ENCODE assay signal across 16 cellular contexts in the genomic region with DNA sequence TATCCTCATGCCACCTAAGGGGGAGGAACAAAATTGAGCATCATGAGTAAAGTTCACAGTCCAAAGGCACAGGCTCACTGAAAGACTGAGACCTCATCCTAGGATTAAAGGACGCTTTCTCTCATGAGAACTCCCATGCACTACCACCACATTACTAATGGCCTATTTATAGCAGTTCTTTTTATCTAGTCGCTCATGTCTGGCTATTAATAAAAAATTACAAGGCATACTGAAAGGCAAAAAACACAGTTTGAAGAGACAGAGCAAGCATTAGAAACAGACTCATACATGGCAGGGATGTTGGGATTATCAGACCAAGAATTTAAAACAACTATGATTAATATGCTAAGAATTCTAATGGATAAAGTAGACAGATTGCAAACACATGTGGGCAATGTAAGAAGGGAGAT.
"Had no signal": no experiment of that assay in that cellular context is flagged by ENCODE, and none has a peak within 500 bp of the region (broad histone marks: within the 10 kb centered on the region; RNA-seq: fewer than 3 reads in every experiment).

No MANE protein-coding gene starts in this region.

- H3K27ac ChIP-seq: adrenal gland, body of pancreas, heart right ventricle, neutrophil, suprapubic skin, upper lobe of left lung had no signal

- H3K27ac Mint-ChIP-seq: activated T-helper 2 cell treated with anti-CD3 and anti-CD28 coated beads, Interferon-gamma antibody, Interleukin-2, Interleukin-4, amounts not matched to agents 10 μg/mL and 5 μg/mL and 100 μg/mL, durations not matched to agents 14 hours and 24 hours and 36 hours; endodermal cell; stimulated activated naive B cell treated with anti-CD40 and anti-IgM and Interleukin-4, amounts not matched to agents 10 μg/mL and 1 μg/mL and 100 μg/mL, for 72 hours had no signal

- H3K4me1 ChIP-seq: adrenal gland, body of pancreas, heart right ventricle, suprapubic skin, upper lobe of left lung had no signal

- H3K36me3 ChIP-seq: adrenal gland, heart right ventricle, neutrophil, suprapubic skin, upper lobe of left lung had no signal

- H3K4me3 ChIP-seq: adrenal gland, body of pancreas, heart right ventricle, suprapubic skin, upper lobe of left lung had no signal

- ATAC-seq: body of pancreas; heart right ventricle; naive thymus-derived CD8-positive, alpha-beta T cell; right cardiac atrium; stimulated activated naive B cell treated with anti-CD40 and anti-IgM and Interleukin-4, amounts not matched to agents 10 μg/mL and 1 μg/mL and 100 μg/mL, for 72 hours had no signal

- H3K27me3 ChIP-seq: adrenal gland, body of pancreas, heart right ventricle, neutrophil, suprapubic skin, upper lobe of left lung had no signal

- DNase-seq: activated naive CD4-positive, alpha-beta T cell treated with anti-CD3 and anti-CD28 coated beads, Interleukin-2, amount 50 U/mL, for 16 hours; adrenal gland; body of pancreas; endodermal cell; erythroblast; heart right ventricle; kidney; naive thymus-derived CD8-positive, alpha-beta T cell; posterior cingulate gyrus; right cardiac atrium; stimulated activated CD4-positive, alpha-beta T cell treated with anti-CD3 and anti-CD28 coated beads, Interleukin-1b, Interleukin-23, amount 100 ng/mL, for 48 hours; stimulated activated naive B cell treated with anti-CD40 and anti-IgM and Interleukin-4, amounts not matched to agents 10 μg/mL and 1 μg/mL and 100 μg/mL, for 72 hours; upper lobe of left lung had no signal

- H3K4me1 Mint-ChIP-seq: endodermal cell; naive thymus-derived CD8-positive, alpha-beta T cell; stimulated activated naive B cell treated with anti-CD40 and anti-IgM and Interleukin-4, amounts not matched to agents 10 μg/mL and 1 μg/mL and 100 μg/mL, for 72 hours had no signal

- H3K27me3 Mint-ChIP-seq: stimulated activated naive B cell treated with anti-CD40 and anti-IgM and Interleukin-4, amounts not matched to agents 10 μg/mL and 1 μg/mL and 100 μg/mL, for 72 hours had no signal

- H3K4me3 Mint-ChIP-seq: endodermal cell; naive thymus-derived CD8-positive, alpha-beta T cell; stimulated activated naive B cell treated with anti-CD40 and anti-IgM and Interleukin-4, amounts not matched to agents 10 μg/mL and 1 μg/mL and 100 μg/mL, for 72 hours had no signal

- H3K9me3 ChIP-seq: body of pancreas, neutrophil, suprapubic skin, upper lobe of left lung had no signal
